In the genomic region with DNA sequence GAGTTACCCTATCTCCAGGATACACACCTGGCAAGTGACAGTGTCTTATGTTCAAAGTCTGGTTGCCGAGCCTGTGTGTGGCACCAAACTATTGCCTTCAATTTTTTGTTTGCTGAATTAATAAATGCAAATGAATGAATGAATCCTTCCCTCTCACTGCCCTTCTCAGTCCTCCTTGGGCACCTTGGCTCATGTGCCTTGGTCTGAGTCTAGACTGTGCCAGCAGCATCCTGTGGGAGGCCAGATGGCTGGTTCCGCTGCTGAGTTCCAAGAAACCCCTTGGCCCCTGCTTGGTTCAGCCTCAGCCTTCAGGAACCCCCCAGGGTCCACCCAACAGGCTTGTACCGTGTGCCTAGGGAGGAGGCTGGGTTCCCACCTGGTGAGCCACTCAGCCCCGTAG, we compare ENCODE assay signal across 13 cellular contexts. TPM values are rescaled to one million over a fixed set of nuclear protein-coding genes. Genes with fewer than 3 reads are reported as not detected.
DNase-seq lines count a peak whose midpoint lies in the region; ATAC-seq, FAIRE-seq and TF ChIP-seq lines count a peak whose summit lies in the region.
"Had no signal": no experiment of that assay in that cellular context is flagged by ENCODE, and none has a peak within 500 bp of the region (broad histone marks: within the 10 kb centered on the region; RNA-seq: fewer than 3 reads in every experiment).

No MANE protein-coding gene starts in this region.

- TF ChIP-seq POLR2A in A549 (IDR thresholded peaks at IDR 0.05; ENCODE audit: low read length) (no peak), HCT116 (IDR thresholded peaks at IDR 0.05; ENCODE audit: borderline replicate concordance, extremely low read depth, insufficient read depth, insufficient read length) (no peak)

- H3K9ac ChIP-seq in HCT116 (ENCODE audit: low read length) (no peak overlapping the region), smooth muscle cell (ENCODE audit: low read depth) (no peak overlapping the region)

- 91% methylated on average over 4 of the region's 4 CpGs for WGBS in A549 (ENCODE audit: missing lambda C conversion rate)
- WGBS in smooth muscle cell (ENCODE audit: low lambda C conversion rate): 99% methylated on average over 4 of the region's 4 CpGs

- TF ChIP-seq CTCF in A549 (IDR thresholded peaks at IDR 0.05): no peak
- TF ChIP-seq CTCF in HCT116 (IDR thresholded peaks at IDR 0.05 in 2 of 3, conservative IDR thresholded peaks at IDR 0.05 in 1 of 3; ENCODE audit: borderline replicate concordance in 1 of 3, insufficient read depth in 1 of 3, low read depth in 2 of 3, low read length in 2 of 3): no peak
- no peak for TF ChIP-seq CTCF in brain (conservative IDR thresholded peaks at IDR 0.05)
- no peak for TF ChIP-seq CTCF in nephron progenitor cell (IDR thresholded peaks at IDR 0.05)
- no peak for TF ChIP-seq CTCF in brain microvascular endothelial cell (IDR thresholded peaks at IDR 0.05; ENCODE audit: low read depth, low read length, missing control alignments)
- no peak for TF ChIP-seq CTCF in smooth muscle cell (IDR thresholded peaks at IDR 0.05; ENCODE audit: borderline replicate concordance, insufficient read depth, poor library complexity, severe bottlenecking)

- no peaks in the 10 kb centered on the region for H3K36me3 Mint-ChIP-seq in brain
- no peaks in the 10 kb centered on the region for H3K36me3 Mint-ChIP-seq in nephron progenitor cell (ENCODE audit: low read depth)

- CTCF ChIA-PET in A549 (lab: Yijun Ruan, JAX) (interaction anchor here (1.2 kb wide), 1 partner anchor 102 kb away, joined by 3 read pairs; no protein-coding TSS in a partner anchor), HCT116 (lab: Charles Lee) (no interaction called here)

- no peak for TF ChIP-seq EP300 in A549 (IDR thresholded peaks at IDR 0.05)

- DNase-seq in A549 (ENCODE audit: low read depth in 1 of 2, low spot score in 1 of 2): no peak
- no peak for DNase-seq in HCT116 (ENCODE audit: low read depth, low spot score)
- no peak for DNase-seq in nephron progenitor cell
- DNase-seq in RPMI8226: no peak
- no peak for DNase-seq in brain microvascular endothelial cell
- no peak for DNase-seq in smooth muscle cell (lab: John Stamatoyannopoulos, UW; ENCODE audit: unreplicated experiment)
- DNase-seq: COR-L47, GM23248, NCI-H2081 had no signal

- ATAC-seq in A549 (no peak), HCT116 (no peak), HG03025 (IDR thresholded peaks at IDR 0.05; ENCODE audit: low FRiP score, unreplicated experiment) (no peak)

- H3K9me2 ChIP-seq in HCT116 (ENCODE audit: insufficient read depth): no peaks in the 10 kb centered on the region

- peak overlapping the region in 2 of 5 experiments; percentile 26 to 77 for H3K27ac Mint-ChIP-seq in brain
- H3K27ac Mint-ChIP-seq in nephron progenitor cell: peak overlapping the region; percentile 68

- no TSS peak for BruUV-seq in HCT116 (replicated peaks; lab: Mats Ljungman, UMichigan)

- H3K36me3 ChIP-seq in HCT116 (ENCODE audit: control insufficient read depth in 1 of 2, insufficient read depth in 2 of 2, low read length in 2 of 2) (no peaks in the 10 kb centered on the region), brain microvascular endothelial cell (replicated peaks) (no peaks in the 10 kb centered on the region), smooth muscle cell (ENCODE audit: low read depth) (no peaks in the 10 kb centered on the region)

- H3K27me3 Mint-ChIP-seq in brain (peaks cover 4% of the 10 kb centered on the region), nephron progenitor cell (ENCODE audit: low read depth, poor library complexity) (no peaks in the 10 kb centered on the region)

- H3K9me3 Mint-ChIP-seq in brain (no peaks in the 10 kb centered on the region), nephron progenitor cell (no peaks in the 10 kb centered on the region)

- intact Hi-C loops in HCT116 (cut with micrococcal nuclease): no loop called here

- no peaks in the 10 kb centered on the region for H3K9me3 ChIP-seq in A549
- H3K9me3 ChIP-seq in HCT116 (ENCODE audit: control insufficient read depth in 1 of 2, insufficient read depth in 1 of 2, low read depth in 1 of 2, low read length in 2 of 2): no peaks in the 10 kb centered on the region
- no peaks in the 10 kb centered on the region for H3K9me3 ChIP-seq in smooth muscle cell (replicated peaks; ENCODE audit: low read depth)
- H3K9me3 ChIP-seq: SJSA1 had no signal

- peaks cover 30% of the 10 kb centered on the region for H3K4me1 ChIP-seq in A549
- peaks cover 24 to 40% of the 10 kb centered on the region in 2 experiments for H3K4me1 ChIP-seq in HCT116 (ENCODE audit: control insufficient read depth in 1 of 2, insufficient read depth in 2 of 2, low read length in 2 of 2)
- peaks cover 11% of the 10 kb centered on the region for H3K4me1 ChIP-seq in smooth muscle cell (ENCODE audit: low read depth)

- no peaks in the 10 kb centered on the region for H3F3A ChIP-seq in smooth muscle cell (ENCODE audit: low read depth)

- H3K4me3 Mint-ChIP-seq in brain (peak overlapping the region; percentile 42 to 95 (median 60)), nephron progenitor cell (no peak overlapping the region)

- FAIRE-seq in A549 (lab: Jason Lieb, UNC): no peak
- FAIRE-seq: islet of Langerhans had no signal

- H3K79me2 ChIP-seq in HCT116 (ENCODE audit: insufficient read depth, low read length) (peaks cover 27% of the 10 kb centered on the region), smooth muscle cell (ENCODE audit: low read depth) (no peaks in the 10 kb centered on the region)

- H3K4me3 ChIP-seq in A549 (no peak overlapping the region), HCT116 (replicated peaks in 1 of 2; ENCODE audit: low read depth in 1 of 2, low read length in 2 of 2) (no peak overlapping the region; a peak in 1 of 4 replicates), brain microvascular endothelial cell (ENCODE audit: low read depth, low read length) (no peak overlapping the region), smooth muscle cell (no peak overlapping the region)
- H3K4me3 ChIP-seq: GM23248, SJSA1 had no signal

- TF ChIP-seq RAD21 in A549 (conservative IDR thresholded peaks at IDR 0.05 in 1 of 2, IDR thresholded peaks at IDR 0.05 in 1 of 2) (no peak), HCT116 (IDR thresholded peaks at IDR 0.05; ENCODE audit: low read depth) (no peak)

- no peaks in the 10 kb centered on the region for H4K20me1 ChIP-seq in HCT116 (ENCODE audit: insufficient read depth)
- no peaks in the 10 kb centered on the region for H4K20me1 ChIP-seq in smooth muscle cell (ENCODE audit: low read depth)

- peak overlapping the region; percentile 95 for H3K4me2 ChIP-seq in A549
- H3K4me2 ChIP-seq in HCT116 (ENCODE audit: low read length): peak overlapping the region; percentile 86
- H3K4me2 ChIP-seq in smooth muscle cell: no peak overlapping the region

- H3K27ac ChIP-seq in A549 (peak overlapping the region in 1 of 2 experiments; percentile 99; a peak in 3 of 6 replicates), HCT116 (ENCODE audit: low read depth, low read length) (no peak overlapping the region), brain microvascular endothelial cell (no peak overlapping the region), smooth muscle cell (ENCODE audit: low read depth) (no peak overlapping the region)
- H3K27ac ChIP-seq: GM23248, SJSA1 had no signal

- H2AFZ ChIP-seq in HCT116 (ENCODE audit: low read depth, low read length, poor library complexity, severe bottlenecking) (no peak overlapping the region), smooth muscle cell (ENCODE audit: low read depth) (no peak overlapping the region)
- H2AFZ ChIP-seq: GM23248 had no signal

- in situ Hi-C loops in brain microvascular endothelial cell (cut with HindIII; ENCODE audit: low pct_ligation_motif_present, low sequenced_read_pairs): no loop called here

- POLR2A ChIA-PET in A549 (lab: Yijun Ruan, JAX): no interaction called here
- POLR2A ChIA-PET in HCT116 (lab: Charles Lee): no interaction called here

- H3K27me3 ChIP-seq in HCT116 (ENCODE audit: insufficient read depth, low read length) (no peaks in the 10 kb centered on the region), brain microvascular endothelial cell (replicated peaks) (no peaks in the 10 kb centered on the region), smooth muscle cell (ENCODE audit: low read depth) (no peaks in the 10 kb centered on the region)
- H3K27me3 ChIP-seq: SJSA1 had no signal

- RAD21 ChIA-PET in HCT116 (lab: Charles Lee; ENCODE audit: low non-redundant PET in 1 of 2, low total read pairs in 2 of 2, uncharacterized antibody in 2 of 2, unreplicated experiment in 2 of 2): interaction anchor here in 1 of 2 experiments (0.7 kb wide), 1 partner anchor 11 kb away, joined by 3 read pairs; no protein-coding TSS in a partner anchor

- peaks cover 30% of the 10 kb centered on the region for H3K4me1 Mint-ChIP-seq in brain
- H3K4me1 Mint-ChIP-seq in nephron progenitor cell: peaks cover 31% of the 10 kb centered on the region

RNA-seq across cellular contexts. Expression of a gene that starts 31.0 kb away (rescaled TPM):
- polyA plus RNA-seq in A549 (2011; rRNA removed) (11.4 and 11.7 TPM in 2 replicates), A549 (2017; fragmentation: RNase III; extraction: RNeasy Plus Mini Kit Qiagen cat#74134 plus additional on column Dnase treatment) (13.6 to 14.7 TPM (median 14.4 TPM) in 3 replicates), brain (ENCODE audit: insufficient read depth, low read depth, low replicate concordance) (34.4 TPM), smooth muscle cell (25.6 and 27.0 TPM in 2 replicates)
- polyA plus RNA-seq in A549 (2012; cell fraction: cytosol; rRNA removed): 8.6 and 10.5 TPM in 2 replicates
- polyA plus RNA-seq in A549 (2012; cell fraction: nucleus; rRNA removed): 13.0 and 13.3 TPM in 2 replicates
- polyA minus RNA-seq in A549 (2011; rRNA and poly(A)+ RNA removed): 18.0 and 21.6 TPM in 2 replicates
- total RNA-seq in HCT116 (2021; ENCODE audit: unreplicated experiment) (55.2 TPM), smooth muscle cell (17.9 and 19.7 TPM in 2 replicates)
- polyA plus RNA-seq in HCT116 (2012): 36.9 and 39.8 TPM in 2 replicates

RNA-seq across cellular contexts. Expression of a gene that starts 33.8 kb away (rescaled TPM):
- 2.8 and 4.3 TPM in 2 replicates for polyA plus RNA-seq in A549 (2011; rRNA removed)
- polyA plus RNA-seq in A549 (2012; cell fraction: cytosol; rRNA removed): 0.83 and 1.6 TPM in 2 replicates
- 1.2 and 1.3 TPM in 2 replicates for polyA plus RNA-seq in A549 (2012; cell fraction: nucleus; rRNA removed)
- polyA plus RNA-seq in A549 (2017; fragmentation: RNase III; extraction: RNeasy Plus Mini Kit Qiagen cat#74134 plus additional on column Dnase treatment): 1.1 to 1.7 TPM (median 1.4 TPM) in 3 replicates
- polyA minus RNA-seq in A549 (2011; rRNA and poly(A)+ RNA removed): 7.7 and 14.6 TPM in 2 replicates
- total RNA-seq in HCT116 (2021; ENCODE audit: unreplicated experiment): 16.5 TPM
- 15.9 and 17.5 TPM in 2 replicates for polyA plus RNA-seq in HCT116 (2012)
- polyA plus RNA-seq in brain (ENCODE audit: insufficient read depth, low read depth, low replicate concordance): 27.3 TPM
- total RNA-seq in smooth muscle cell: 6.4 and 7.7 TPM in 2 replicates
- 7.6 and 9.0 TPM in 2 replicates for polyA plus RNA-seq in smooth muscle cell

RNA-seq across cellular contexts. Expression of a gene that starts 52.9 kb away (rescaled TPM):
- polyA plus RNA-seq in A549 (2011; rRNA removed) (69.4 and 82.6 TPM in 2 replicates), A549 (2017; fragmentation: RNase III; extraction: RNeasy Plus Mini Kit Qiagen cat#74134 plus additional on column Dnase treatment) (78.4 to 86.6 TPM (median 80.1 TPM) in 3 replicates), brain (ENCODE audit: insufficient read depth, low read depth, low replicate concordance) (42.8 TPM), smooth muscle cell (19.4 and 24.2 TPM in 2 replicates)
- polyA plus RNA-seq in A549 (2012; cell fraction: cytosol; rRNA removed): 66.3 and 69.3 TPM in 2 replicates
- polyA plus RNA-seq in A549 (2012; cell fraction: nucleus; rRNA removed): 17.9 and 41.9 TPM in 2 replicates
- polyA minus RNA-seq in A549 (2011; rRNA and poly(A)+ RNA removed): 31.4 and 38.0 TPM in 2 replicates
- total RNA-seq in HCT116 (2021; ENCODE audit: unreplicated experiment) (86.0 TPM), smooth muscle cell (28.3 and 42.7 TPM in 2 replicates)
- 49.2 and 58.8 TPM in 2 replicates for polyA plus RNA-seq in HCT116 (2012)

RNA-seq across cellular contexts. Expression of a gene that starts 53.4 kb away (rescaled TPM):
- 30.7 and 32.8 TPM in 2 replicates for polyA plus RNA-seq in A549 (2011; rRNA removed)
- polyA plus RNA-seq in A549 (2012; cell fraction: cytosol; rRNA removed): 56.6 and 60.1 TPM in 2 replicates
- polyA plus RNA-seq in A549 (2012; cell fraction: nucleus; rRNA removed): 70.9 and 105 TPM in 2 replicates
- 43.7 to 45.7 TPM (median 43.7 TPM) in 3 replicates for polyA plus RNA-seq in A549 (2017; fragmentation: RNase III; extraction: RNeasy Plus Mini Kit Qiagen cat#74134 plus additional on column Dnase treatment)
- polyA minus RNA-seq in A549 (2011; rRNA and poly(A)+ RNA removed): 40.0 and 48.5 TPM in 2 replicates
- 108 TPM for total RNA-seq in HCT116 (2021; ENCODE audit: unreplicated experiment)
- 118 and 123 TPM in 2 replicates for polyA plus RNA-seq in HCT116 (2012)
- polyA plus RNA-seq in brain (ENCODE audit: insufficient read depth, low read depth, low replicate concordance): 234 TPM
- total RNA-seq in smooth muscle cell: 33.0 and 33.4 TPM in 2 replicates
- polyA plus RNA-seq in smooth muscle cell: 72.1 and 85.5 TPM in 2 replicates
